ENCODE assay signal across 1 cellular context in genomic region chr4:128305942-128306341, GRCh38.
TF ChIP-seq lines count a peak whose summit lies in the region.

No MANE protein-coding gene starts in this region.

TF ChIP-seq in K562, 482 proteins besides CTCF, POLR2A, EP300 and RAD21 (continued from another document):
- TF ChIP-seq ADNP (tag; IDR thresholded peaks at IDR 0.05) (0 out of 2 replicates have a peak, but pooled peaks have one; percentile 7), NCOA6 (IDR thresholded peaks at IDR 0.05) (no peak), ZBTB40 (IDR thresholded peaks at IDR 0.05) (no peak), ZBTB40 (CRISPR knock-in tag; IDR thresholded peaks at IDR 0.05) (no peak), BCOR (IDR thresholded peaks at IDR 0.05) (peak; percentile 68), SMAD4 (CRISPR knock-in tag; conservative IDR thresholded peaks at IDR 0.05) (no peak), NCOR1 (IDR thresholded peaks at IDR 0.05) (peak; percentile 65), KDM1A (IDR thresholded peaks at IDR 0.05) (peak; percentile 40 to 72), TCF3 (CRISPR knock-in tag; IDR thresholded peaks at IDR 0.05) (peak; percentile 76), ZFP36 (IDR thresholded peaks at IDR 0.05; ENCODE audit: low read depth, low read length, partially characterized antibody) (peak; percentile 98), ETV5 (CRISPR knock-in tag; IDR thresholded peaks at IDR 0.05; ENCODE audit: low read depth) (0 out of 2 replicates have a peak, but pooled peaks have one; percentile 34), ARID3A (IDR thresholded peaks at IDR 0.05; ENCODE audit: borderline replicate concordance, low read depth, low read length) (peak; percentile 65; the same call in 1 of the 2 replicates), TEAD4 (IDR thresholded peaks at IDR 0.05; ENCODE audit: low read length) (peak; percentile 57; the same call in 1 of the 2 replicates), TEAD4 (CRISPR knock-in tag; IDR thresholded peaks at IDR 0.05; ENCODE audit: borderline replicate concordance) (no peak), CBFA2T2 (conservative IDR thresholded peaks at IDR 0.05) (peak; percentile 70), ZNF436 (CRISPR knock-in tag; IDR thresholded peaks at IDR 0.05) (peak; percentile 90), RCOR1 (IDR thresholded peaks at IDR 0.05; ENCODE audit: borderline replicate concordance in 1 of 2, low read depth in 2 of 2, low read length in 2 of 2) (peak in 1 of 2 experiments; percentile 64; a peak in 2 of 4 replicates), DPF2 (IDR thresholded peaks at IDR 0.05) (no peak; the same call in 1 of the 2 replicates), GATA2 (CRISPR knock-in tag; IDR thresholded peaks at IDR 0.05) (peak; percentile 20; the same call in 1 of the 2 replicates), NFIC (IDR thresholded peaks at IDR 0.05) (peak; percentile 43; the same call in 1 of the 2 replicates), HNRNPL (IDR thresholded peaks at IDR 0.05; ENCODE audit: low read depth, low read length) (no peak), BRD9 (IDR thresholded peaks at IDR 0.05; ENCODE audit: low read depth, partially characterized antibody) (no peak), HDAC1 (IDR thresholded peaks at IDR 0.05) (peak; percentile 23 to 74; a peak in 2 of 4 replicates), CBFA2T3 (IDR thresholded peaks at IDR 0.05) (peak; percentile 84), JUN (IDR thresholded peaks at IDR 0.05; ENCODE audit: borderline replicate concordance, low read depth, low read length) (no peak), JUN (CRISPR knock-in tag; IDR thresholded peaks at IDR 0.05; ENCODE audit: borderline replicate concordance) (no peak), NCOA2 (IDR thresholded peaks at IDR 0.05; ENCODE audit: partially characterized antibody in 2 of 2) (peak in 1 of 2 experiments; percentile 22), RBM25 (IDR thresholded peaks at IDR 0.05; ENCODE audit: low read depth, low read length, severe bottlenecking) (peak; percentile 50), ZNF778 (CRISPR knock-in tag; IDR thresholded peaks at IDR 0.05) (no peak), POLR2AphosphoS5 (IDR thresholded peaks at IDR 0.05; ENCODE audit: control insufficient read depth, insufficient read depth, low read depth, low read length) (peak; percentile 56; the same call in 1 of the 2 replicates), TRIM24 (IDR thresholded peaks at IDR 0.05) (0 out of 4 replicates have a peak, but pooled peaks of 1 of the 2 experiments have one; percentile 11), JUND (IDR thresholded peaks at IDR 0.05; ENCODE audit: borderline replicate concordance, low read depth, low read length) (0 out of 2 replicates have a peak, but pooled peaks have one; percentile 6), JUND (tag; IDR thresholded peaks at IDR 0.05; ENCODE audit: borderline replicate concordance, low read depth, low read length) (no peak; the same call in 2 of the 3 replicates)
